16 cellular contexts compared by ENCODE assay signal in genomic region chr7:22863156-22863899, GRCh38. TPM values are rescaled to one million over a fixed set of nuclear protein-coding genes. Genes with fewer than 3 reads are reported as not detected.
DNase-seq lines count a peak whose midpoint lies in the region; ATAC-seq, FAIRE-seq and TF ChIP-seq lines count a peak whose summit lies in the region.
"Had no signal": no experiment of that assay in that cellular context is flagged by ENCODE, and none has a peak within 500 bp of the region (broad histone marks: within the 10 kb centered on the region; RNA-seq: fewer than 3 reads in every experiment).

No MANE protein-coding gene starts in this region.

- no peaks in the 10 kb centered on the region for H3K79me2 ChIP-seq in fibroblast of lung (ENCODE audit: control insufficient read depth, insufficient read depth, low read length)

- no peaks in the 10 kb centered on the region for H4K20me1 ChIP-seq in fibroblast of lung (ENCODE audit: control insufficient read depth, extremely low read depth, insufficient read depth, low read length)

- H3K4me1 ChIP-seq in RWPE2 (ENCODE audit: insufficient read depth, poor library complexity, severe bottlenecking), result peaks cover 24% of the 10 kb centered on the region
- peaks cover 37% of the 10 kb centered on the region for H3K4me1 ChIP-seq in fibroblast of lung (ENCODE audit: control insufficient read depth, extremely low read depth, insufficient read depth, low read length)

- H3K9me3 ChIP-seq in AG04450 (ENCODE audit: control insufficient read depth, insufficient read depth, low read length) (no peaks in the 10 kb centered on the region), RWPE2 (ENCODE audit: severe bottlenecking) (no peaks in the 10 kb centered on the region), fibroblast of lung (ENCODE audit: control insufficient read depth, insufficient read depth, low read depth, low read length) (no peaks in the 10 kb centered on the region)
- H3K9me3 ChIP-seq: MG63 had no signal

- CTCF ChIA-PET in AG04450 (lab: Charles Lee), result no interaction called here

- H3K9ac ChIP-seq in fibroblast of lung (ENCODE audit: insufficient read depth, low read length), result no peak overlapping the region

- POLR2A ChIA-PET in AG04450 (lab: Yijun Ruan, JAX), result no interaction called here

- H2AFZ ChIP-seq in fibroblast of lung (ENCODE audit: low read length), result no peak overlapping the region

- peak overlapping the region; percentile 49 for H3K27ac ChIP-seq in AG04450 (ENCODE audit: low read depth, low read length)
- H3K27ac ChIP-seq in RWPE2 (ENCODE audit: poor library complexity, severe bottlenecking), result peak overlapping the region; percentile 97
- H3K27ac ChIP-seq in fibroblast of lung (ENCODE audit: insufficient read depth, low read length), result peak overlapping the region; percentile 92

- H3K4me3 ChIP-seq in AG04450 (ENCODE audit: low read depth, low read length), result no peak overlapping the region
- no peak overlapping the region for H3K4me3 ChIP-seq in RWPE2 (ENCODE audit: severe bottlenecking)
- no peak overlapping the region for H3K4me3 ChIP-seq in fibroblast of lung (replicated peaks in 1 of 4; ENCODE audit: control extremely low read depth in 1 of 4, insufficient read depth in 1 of 4, low read depth in 3 of 4, low read length in 4 of 4)
- H3K4me3 ChIP-seq: MG63 had no signal

- peak; percentile 17 for FAIRE-seq in G401.6 (lab: Jason Lieb, UNC)
- FAIRE-seq: RCC 7860 had no signal

- no peak for ATAC-seq in RWPE2 (ENCODE audit: low read depth)

- H3K27me3 ChIP-seq in AG04450 (ENCODE audit: control insufficient read depth, insufficient read depth, low read length), result no peaks in the 10 kb centered on the region
- no peaks in the 10 kb centered on the region for H3K27me3 ChIP-seq in RWPE2 (ENCODE audit: insufficient read depth, poor library complexity, severe bottlenecking)
- H3K27me3 ChIP-seq in fibroblast of lung (ENCODE audit: control insufficient read depth, insufficient read depth, low read length), result no peaks in the 10 kb centered on the region
- H3K27me3 ChIP-seq: MG63 had no signal

- DNase-seq in AG04450 (ENCODE audit: low read depth, low spot score) (no peak), RWPE2 (ENCODE audit: low spot score) (no peak), fibroblast of lung (ENCODE audit: low read depth in 2 of 2) (no peak), NK-92 (lab: John Stamatoyannopoulos, UW; ENCODE audit: unreplicated experiment) (no peak), germinal center (ENCODE audit: low spot score) (no peak), DMS79 (lab: John Stamatoyannopoulos, UW) (no peak)
- DNase-seq: DMS79 treated with DMSO at 0.1 percent for 48 hours, GF-D8, KG1, MG63, NCI-H1930, NCI-H2171 treated with DMSO at 0.1 percent for 48 hours, NCI-H510A, NCI-H82 had no signal

- H3K36me3 ChIP-seq in RWPE2 (ENCODE audit: low read depth) (peaks cover 41% of the 10 kb centered on the region), fibroblast of lung (ENCODE audit: control insufficient read depth, insufficient read depth, low read length) (no peaks in the 10 kb centered on the region)

- no peak overlapping the region for H3K4me2 ChIP-seq in fibroblast of lung (ENCODE audit: extremely low read depth, insufficient read depth, low read length)

- TF ChIP-seq CTCF in AG04450 (IDR thresholded peaks at IDR 0.05; ENCODE audit: low read depth, low read length) (no peak), RWPE2 (IDR thresholded peaks at IDR 0.05; ENCODE audit: poor library complexity, severe bottlenecking) (no peak), fibroblast of lung (conservative IDR thresholded peaks at IDR 0.05 in 1 of 2, IDR thresholded peaks at IDR 0.05 in 1 of 2; ENCODE audit: low read depth in 1 of 2, low read length in 2 of 2) (no peak)

RNA-seq across cellular contexts. Expression of gene TOMM7, which starts 40.7 kb away (rescaled TPM):
- polyA plus RNA-seq in AG04450 (2011; rRNA removed), result 390 and 549 TPM in 2 replicates
- polyA minus RNA-seq in AG04450 (2011; rRNA and poly(A)+ RNA removed), result 95.8 and 143 TPM in 2 replicates
- 239 and 377 TPM in 2 replicates for total RNA-seq in fibroblast of lung
- 275 and 279 TPM in 2 replicates for polyA plus RNA-seq in fibroblast of lung
- polyA plus RNA-seq in fibroblast of lung (2012), result 1,049 and 1,092 TPM in 2 replicates
- 64.5 and 67.3 TPM in 2 replicates for polyA minus RNA-seq in fibroblast of lung (ENCODE audit: low replicate concordance)
